17 cellular contexts compared by ENCODE assay signal in genomic region chr10:33413093-33413442, GRCh38.
DNase-seq lines count a peak whose midpoint lies in the region; ATAC-seq, FAIRE-seq and TF ChIP-seq lines count a peak whose summit lies in the region.
"Had no signal": no experiment of that assay in that cellular context is flagged by ENCODE, and none has a peak within 500 bp of the region (broad histone marks: within the 10 kb centered on the region; RNA-seq: fewer than 3 reads in every experiment).

No MANE protein-coding gene starts in this region.

- H3K4me1 Mint-ChIP-seq in astrocyte (ENCODE audit: low read depth, unreplicated experiment): peaks cover 20% of the 10 kb centered on the region
- H3K4me1 Mint-ChIP-seq: naive B cell, WTC11 had no signal

- peak; percentile 13 for DNase-seq in A172 (ENCODE audit: low spot score)
- DNase-seq in GM23248: no peak
- DNase-seq in astrocyte (ENCODE audit: low read depth): no peak
- DNase-seq in lower lobe of right lung: no peak
- DNase-seq in cerebellar cortex (ENCODE audit: low spot score): no peak
- no peak for DNase-seq in activated CD8-positive, alpha-beta memory T cell treated with anti-CD3 and anti-CD28 coated beads for 24 hours
- DNase-seq in hypothalamus (lab: John Stamatoyannopoulos, UW): no peak
- no peak for DNase-seq in mucosa of descending colon
- DNase-seq: kidney; naive B cell; NCI-H1105 treated with DMSO at 0.1 percent for 48 hours; OCI-M1; stimulated activated CD4-positive, alpha-beta T cell treated with anti-CD3 and anti-CD28 coated beads, Interleukin-4, amount 100 ng/mL, for 1 hour; SW 1271 had no signal

- no peaks in the 10 kb centered on the region for H3K9me3 ChIP-seq in GM23248 (ENCODE audit: low read depth)
- no peaks in the 10 kb centered on the region for H3K9me3 ChIP-seq in astrocyte (ENCODE audit: insufficient read depth, low read depth, low read length)
- no peaks in the 10 kb centered on the region for H3K9me3 ChIP-seq in lower lobe of right lung
- no peaks in the 10 kb centered on the region for H3K9me3 ChIP-seq in mucosa of descending colon
- H3K9me3 ChIP-seq: heart left ventricle had no signal

- peak overlapping the region; percentile 85 for H3K4me2 ChIP-seq in GM23248 (ENCODE audit: unreplicated experiment)
- H3K4me2 ChIP-seq in astrocyte (ENCODE audit: low read length): peak overlapping the region; percentile 52

- no peak overlapping the region for H3K4me3 Mint-ChIP-seq in astrocyte (ENCODE audit: unreplicated experiment)
- H3K4me3 Mint-ChIP-seq: naive B cell, WTC11 had no signal

- H3K9me3 Mint-ChIP-seq in astrocyte (ENCODE audit: unreplicated experiment): peaks cover 2% of the 10 kb centered on the region

- FAIRE-seq in astrocyte (lab: Jason Lieb, UNC): no peak
- FAIRE-seq: endometrium, kidney had no signal

- H3K27ac ChIP-seq in GM23248 (peak overlapping the region; percentile 89), astrocyte (ENCODE audit: low read depth, low read length) (peak overlapping the region; percentile 66), lower lobe of right lung (no peak overlapping the region)

- H3K9me2 ChIP-seq in GM23248 (ENCODE audit: insufficient read depth): no peaks in the 10 kb centered on the region

- peaks cover 1% of the 10 kb centered on the region for H3K27me3 Mint-ChIP-seq in astrocyte (ENCODE audit: low read depth, unreplicated experiment)

- H3F3A ChIP-seq in GM23248 (ENCODE audit: insufficient read depth): peaks cover 24% of the 10 kb centered on the region

- intact Hi-C loops in lower lobe of right lung (cut with DNase I): no loop called here
- intact Hi-C loops in mucosa of descending colon (cut with DNase I, micrococcal nuclease): no loop called here

- in situ Hi-C loops in GM23248 (cut with MboI): no loop called here

- H3K27me3 ChIP-seq in GM23248 (replicated peaks; ENCODE audit: insufficient read depth) (no peaks in the 10 kb centered on the region), astrocyte (ENCODE audit: insufficient read depth, low read length) (no peaks in the 10 kb centered on the region), lower lobe of right lung (ENCODE audit: low read depth) (no peaks in the 10 kb centered on the region)
- H3K27me3 ChIP-seq: heart left ventricle had no signal

- H3K36me3 ChIP-seq in GM23248 (ENCODE audit: low read depth) (no peaks in the 10 kb centered on the region), astrocyte (ENCODE audit: insufficient read depth, low read length) (no peaks in the 10 kb centered on the region), lower lobe of right lung (no peaks in the 10 kb centered on the region), mucosa of descending colon (ENCODE audit: low read depth) (no peaks in the 10 kb centered on the region)
- H3K36me3 ChIP-seq: heart left ventricle had no signal

- H3K9ac ChIP-seq in GM23248: peak overlapping the region; percentile 62
- H3K9ac ChIP-seq in astrocyte (ENCODE audit: low read length): no peak overlapping the region

- ATAC-seq in lower lobe of right lung (peak; percentile 60 to 61), mucosa of descending colon (no peak)
- ATAC-seq: WTC11 had no signal

- peak overlapping the region; percentile 48 for H3K4me3 ChIP-seq in GM23248
- no peak overlapping the region for H3K4me3 ChIP-seq in astrocyte (ENCODE audit: insufficient read depth, low read depth, low read length)
- H3K4me3 ChIP-seq in lower lobe of right lung: no peak overlapping the region
- no peak overlapping the region for H3K4me3 ChIP-seq in mucosa of descending colon
- H3K4me3 ChIP-seq: heart left ventricle had no signal

- no peaks in the 10 kb centered on the region for H4K20me1 ChIP-seq in GM23248 (ENCODE audit: insufficient read depth)
- no peaks in the 10 kb centered on the region for H4K20me1 ChIP-seq in astrocyte (ENCODE audit: insufficient read depth, low read length)

- TF ChIP-seq CTCF in astrocyte (IDR thresholded peaks at IDR 0.05; ENCODE audit: insufficient read depth, low read depth, low read length) (no peak), lower lobe of right lung (IDR thresholded peaks at IDR 0.05) (no peak), mucosa of descending colon (IDR thresholded peaks at IDR 0.05) (no peak)

- no peaks in the 10 kb centered on the region for H3K36me3 Mint-ChIP-seq in astrocyte (ENCODE audit: low read depth, unreplicated experiment)
- H3K36me3 Mint-ChIP-seq: naive B cell, WTC11 had no signal

- H3K79me2 ChIP-seq in GM23248 (ENCODE audit: insufficient read depth): no peaks in the 10 kb centered on the region
- no peaks in the 10 kb centered on the region for H3K79me2 ChIP-seq in astrocyte (ENCODE audit: insufficient read depth, low read length)

- WGBS in GM23248 (ENCODE audit: low coverage in 1 of 2, low lambda C conversion rate in 2 of 2, missing lambda C conversion rate in 2 of 2), 2 experiments: 0% methylated on average over 1 of the region's 1 CpG

- H2AFZ ChIP-seq in GM23248 (no peak overlapping the region), astrocyte (ENCODE audit: low read depth, low read length) (no peak overlapping the region)

- H3K4me1 ChIP-seq in GM23248 (ENCODE audit: insufficient read depth) (peaks cover 18% of the 10 kb centered on the region), astrocyte (ENCODE audit: insufficient read depth, low read length) (peaks cover 16% of the 10 kb centered on the region), lower lobe of right lung (peaks cover 18% of the 10 kb centered on the region), mucosa of descending colon (ENCODE audit: low read depth) (no peaks in the 10 kb centered on the region)

- peak overlapping the region; percentile 63 for H3K27ac Mint-ChIP-seq in astrocyte (ENCODE audit: unreplicated experiment)
- H3K27ac Mint-ChIP-seq: WTC11 had no signal
